24 cellular contexts compared by ENCODE assay signal in the genomic region with DNA sequence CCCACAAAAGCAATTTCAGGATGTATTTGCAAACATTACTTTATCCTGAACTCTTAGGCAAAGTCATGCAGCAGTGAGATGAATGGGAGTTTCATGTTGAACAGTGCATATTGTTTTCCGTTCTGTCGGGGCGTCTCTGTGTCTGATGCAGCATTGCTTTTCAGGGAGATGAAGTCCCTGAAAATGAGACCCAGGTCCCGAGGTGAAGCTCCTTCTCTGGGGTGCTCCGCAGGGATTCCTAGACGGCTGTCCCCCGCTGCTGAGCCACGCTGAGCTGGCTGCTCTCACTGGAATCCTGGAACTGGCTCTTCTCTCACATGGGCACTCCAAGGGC. TPM values are rescaled to one million over a fixed set of nuclear protein-coding genes. Genes with fewer than 3 reads are reported as not detected.
DNase-seq lines count a peak whose midpoint lies in the region; ATAC-seq and TF ChIP-seq lines count a peak whose summit lies in the region.
"Had no signal": no experiment of that assay in that cellular context is flagged by ENCODE, and none has a peak within 500 bp of the region (broad histone marks: within the 10 kb centered on the region; RNA-seq: fewer than 3 reads in every experiment).

No MANE protein-coding gene starts in this region.

- CTCF ChIA-PET in PC-3 (lab: Charles Lee): interaction anchor here (0.6 kb wide), 2 partner anchors 108 to 296 kb away, joined by 3 to 5 read pairs; no protein-coding TSS in a partner anchor

- H3K27me3 Mint-ChIP-seq in activated CD4-positive, alpha-beta T cell treated with anti-CD3 and anti-CD28 coated beads, Interleukin-2, amount 10 ng/mL, durations not matched to agents 24 days and 14 days: no peaks in the 10 kb centered on the region
- H3K27me3 Mint-ChIP-seq in CD14-positive monocyte (ENCODE audit: low read depth in 3 of 3) (peaks cover 0 to 2% (median 0%) of the 10 kb centered on the region in 3 donors), nephron progenitor cell (ENCODE audit: low read depth, poor library complexity) (peaks cover 19% of the 10 kb centered on the region)
- no peaks in the 10 kb centered on the region for H3K27me3 Mint-ChIP-seq in activated naive CD8-positive, alpha-beta T cell

- H3K36me3 Mint-ChIP-seq in activated CD4-positive, alpha-beta T cell treated with anti-CD3 and anti-CD28 coated beads, Interleukin-2, amount 10 ng/mL, durations not matched to agents 24 days and 14 days (ENCODE audit: low read depth): no peaks in the 10 kb centered on the region
- H3K36me3 Mint-ChIP-seq in CD14-positive monocyte: peaks cover 0 to 2% of the 10 kb centered on the region in 2 donors
- H3K36me3 Mint-ChIP-seq in activated naive CD8-positive, alpha-beta T cell: no peaks in the 10 kb centered on the region
- H3K36me3 Mint-ChIP-seq in nephron progenitor cell (ENCODE audit: low read depth): no peaks in the 10 kb centered on the region
- H3K36me3 Mint-ChIP-seq: mesothelial cell of epicardium, natural killer cell had no signal

- H3K27ac Mint-ChIP-seq in activated CD4-positive, alpha-beta T cell treated with anti-CD3 and anti-CD28 coated beads, Interleukin-2, amount 10 ng/mL, durations not matched to agents 24 days and 14 days: peak overlapping the region; percentile 96
- H3K27ac Mint-ChIP-seq in CD14-positive monocyte (peak overlapping the region; percentile 99 to 100 (median 100)), nephron progenitor cell (peak overlapping the region; percentile 31)
- peak overlapping the region; percentile 97 for H3K27ac Mint-ChIP-seq in activated naive CD8-positive, alpha-beta T cell
- H3K27ac Mint-ChIP-seq: mesothelial cell of epicardium had no signal

- POLR2A ChIA-PET in PC-3 (lab: Charles Lee; ENCODE audit: unreplicated experiment): no interaction called here

- no peak overlapping the region for H3K27ac ChIP-seq in PC-3 (ENCODE audit: low read length)
- H3K27ac ChIP-seq in testis: no peak overlapping the region
- H3K27ac ChIP-seq: SK-N-MC, suprapubic skin had no signal

- H3K27me3 ChIP-seq in PC-3 (ENCODE audit: low read length): no peaks in the 10 kb centered on the region
- H3K27me3 ChIP-seq in testis: no peaks in the 10 kb centered on the region
- H3K27me3 ChIP-seq: suprapubic skin, vagina had no signal

- DNase-seq in activated CD4-positive, alpha-beta T cell treated with anti-CD3 and anti-CD28 coated beads, Interleukin-2, amount 10 ng/mL, durations not matched to agents 24 days and 14 days: no peak
- no peak for DNase-seq in activated CD4-positive, alpha-beta T cell treated with anti-CD3 and anti-CD28 coated beads, Interleukin-2, amount 50 U/mL, for 1 hour
- DNase-seq in CD14-positive monocyte (ENCODE audit: low spot score): no peak
- no peak for DNase-seq in nephron progenitor cell
- no peak for DNase-seq in PC-3
- DNase-seq in testis: no peak
- DNase-seq: activated CD4-positive, CD25-positive, alpha-beta regulatory T cell treated with anti-CD3 and anti-CD28 coated beads, Interleukin-2, amount 50 U/mL, for 72 hours; activated effector memory CD4-positive, alpha-beta T cell treated with Interleukin-2 at 50 U/mL for 16 hours; AML-193; amniotic stem cell; DMS79; GDM1; left ventricle myocardium inferior; natural killer cell; NCI-H446 treated with DMSO at 0.1 percent for 48 hours; NCI-H82; stimulated activated CD4-positive, alpha-beta T cell treated with anti-CD3 and anti-CD28 coated beads, Interleukin-2, amount 100 ng/mL, for 24 hours; T-helper 2 cell had no signal

- H3K9me3 Mint-ChIP-seq in activated CD4-positive, alpha-beta T cell treated with anti-CD3 and anti-CD28 coated beads, Interleukin-2, amount 10 ng/mL, durations not matched to agents 24 days and 14 days: no peaks in the 10 kb centered on the region
- peaks cover 0 to 2% (median 0%) of the 10 kb centered on the region in 7 donors for H3K9me3 Mint-ChIP-seq in CD14-positive monocyte
- H3K9me3 Mint-ChIP-seq in activated naive CD8-positive, alpha-beta T cell (ENCODE audit: low read depth): no peaks in the 10 kb centered on the region
- H3K9me3 Mint-ChIP-seq in nephron progenitor cell: peaks cover 10% of the 10 kb centered on the region
- H3K9me3 Mint-ChIP-seq: natural killer cell had no signal

- no peaks in the 10 kb centered on the region for H4K20me1 ChIP-seq in PC-3 (ENCODE audit: low read length)

- H3K36me3 ChIP-seq in PC-3 (ENCODE audit: low read depth, low read length): no peaks in the 10 kb centered on the region
- no peaks in the 10 kb centered on the region for H3K36me3 ChIP-seq in testis (ENCODE audit: low read depth, missing control alignments)
- H3K36me3 ChIP-seq: left ventricle myocardium inferior, suprapubic skin, vagina had no signal

- H3K4me1 ChIP-seq in PC-3 (ENCODE audit: insufficient read depth, low read length) (peaks cover 21% of the 10 kb centered on the region), testis (no peaks in the 10 kb centered on the region)

- H3K9me3 ChIP-seq in PC-3 (ENCODE audit: low read length): no peaks in the 10 kb centered on the region
- H3K9me3 ChIP-seq in testis: no peaks in the 10 kb centered on the region
- H3K9me3 ChIP-seq: left ventricle myocardium inferior, suprapubic skin, vagina had no signal

- no peak for TF ChIP-seq CTCF in CD14-positive monocyte (IDR thresholded peaks at IDR 0.05)
- TF ChIP-seq CTCF in nephron progenitor cell (IDR thresholded peaks at IDR 0.05): no peak
- no peak for TF ChIP-seq CTCF in PC-3 (conservative IDR thresholded peaks at IDR 0.05; ENCODE audit: low read depth, low read length)
- TF ChIP-seq CTCF in testis (IDR thresholded peaks at IDR 0.05): no peak

- peaks cover 4% of the 10 kb centered on the region for H3F3A ChIP-seq in PC-3 (ENCODE audit: low read length, unreplicated experiment)

- H2AFZ ChIP-seq in PC-3 (ENCODE audit: low read length): no peak overlapping the region

- TF ChIP-seq POLR2A in testis (IDR thresholded peaks at IDR 0.05): no peak

- H3K9ac ChIP-seq in PC-3 (ENCODE audit: low read length): no peak overlapping the region

- no TSS peak for BruUV-seq in PC-3 (replicated peaks; lab: Mats Ljungman, UMichigan)

- no peaks in the 10 kb centered on the region for H3K9me2 ChIP-seq in PC-3 (replicated peaks; ENCODE audit: low read length)

- intact Hi-C loops in activated CD4-positive, alpha-beta T cell treated with anti-CD3 and anti-CD28 coated beads, Interleukin-2, amount 10 ng/mL, durations not matched to agents 24 days and 14 days (cut with micrococcal nuclease): loop anchor here (2.0 kb wide), 1 partner anchor 26 kb away; no protein-coding TSS in a partner anchor
- intact Hi-C loops in CD14-positive monocyte (cut with micrococcal nuclease): loop anchor here (2.0 kb wide), 2 partner anchors 26 to 30 kb away; no protein-coding TSS in a partner anchor
- intact Hi-C loops in PC-3 (cut with micrococcal nuclease): no loop called here
- intact Hi-C loops in testis (cut with DNase I; ENCODE audit: low total_unique reads): no loop called here

- peaks cover 27% of the 10 kb centered on the region for H3K4me1 Mint-ChIP-seq in activated CD4-positive, alpha-beta T cell treated with anti-CD3 and anti-CD28 coated beads, Interleukin-2, amount 10 ng/mL, durations not matched to agents 24 days and 14 days
- H3K4me1 Mint-ChIP-seq in CD14-positive monocyte (peaks cover 49% of the 10 kb centered on the region), nephron progenitor cell (peaks cover 25% of the 10 kb centered on the region)
- peaks cover 47% of the 10 kb centered on the region for H3K4me1 Mint-ChIP-seq in activated naive CD8-positive, alpha-beta T cell (ENCODE audit: low read depth)
- H3K4me1 Mint-ChIP-seq: mesothelial cell of epicardium had no signal

- H3K4me3 ChIP-seq in PC-3 (ENCODE audit: low read length): no peak overlapping the region
- no peak overlapping the region for H3K4me3 ChIP-seq in testis
- H3K4me3 ChIP-seq: left ventricle myocardium inferior, SK-N-MC, suprapubic skin, vagina had no signal

- no peak overlapping the region for H3K4me2 ChIP-seq in PC-3 (ENCODE audit: low read length)

- WGBS in testis, 2 donors: 88 to 89% methylated on average over 8 of the region's 8 CpGs

- peak overlapping the region; percentile 41 for H3K4me3 Mint-ChIP-seq in activated CD4-positive, alpha-beta T cell treated with anti-CD3 and anti-CD28 coated beads, Interleukin-2, amount 10 ng/mL, durations not matched to agents 24 days and 14 days
- H3K4me3 Mint-ChIP-seq in CD14-positive monocyte: peak overlapping the region; percentile 51 to 76
- peak overlapping the region; percentile 85 for H3K4me3 Mint-ChIP-seq in activated naive CD8-positive, alpha-beta T cell
- H3K4me3 Mint-ChIP-seq in nephron progenitor cell: no peak overlapping the region
- H3K4me3 Mint-ChIP-seq: mesothelial cell of epicardium, natural killer cell had no signal

- ATAC-seq in PC-3: no peak
- ATAC-seq in HG02938 (IDR thresholded peaks at IDR 0.05; ENCODE audit: unreplicated experiment): no peak
- ATAC-seq: natural killer cell had no signal

- no peaks in the 10 kb centered on the region for H3K79me2 ChIP-seq in PC-3 (ENCODE audit: low read length)

RNA-seq across cellular contexts. Expression of a gene that starts 31.1 kb away (rescaled TPM):
- 35.6 and 40.5 TPM in 2 replicates for total RNA-seq in activated CD4-positive, alpha-beta T cell treated with anti-CD3 and anti-CD28 coated beads, Interleukin-2, amount 10 ng/mL, durations not matched to agents 24 days and 14 days
- 100 to 1,000 TPM in 1 of 2 donors, 1 to 10 TPM in 1; 7.7 to 323 TPM for polyA plus RNA-seq in CD14-positive monocyte
- total RNA-seq in PC-3 (2014; rRNA removed): 153 and 174 TPM in 2 replicates
- 10 to 100 TPM; 31.2 to 53.1 TPM for total RNA-seq in testis
- polyA plus RNA-seq in testis (ENCODE audit: insufficient read depth, low read depth, low replicate concordance): 94.2 TPM

RNA-seq across cellular contexts. Expression of a gene that starts 44.6 kb away (rescaled TPM):
- total RNA-seq in activated CD4-positive, alpha-beta T cell treated with anti-CD3 and anti-CD28 coated beads, Interleukin-2, amount 10 ng/mL, durations not matched to agents 24 days and 14 days: 0.09 TPM in 1 of 2 replicates, not detected in the other
- polyA plus RNA-seq in CD14-positive monocyte (under 1 TPM; 0.17 to 0.48 TPM), testis (ENCODE audit: insufficient read depth, low read depth, low replicate concordance) (68.3 TPM)
- total RNA-seq in PC-3 (2014; rRNA removed) (not detected in 2 replicates), testis (10 to 100 TPM; 83.7 to 86.2 TPM)

Comparison
In these comparisons a context has a peak if more than half of its experiments do, and no peak if none do; other contexts are left out.
1. H3K27ac Mint-ChIP-seq: peak in every context shown above with its lines; median percentile 100 in CD14-positive monocyte; 97 in activated naive CD8-positive, alpha-beta T cell; 96 in activated CD4-positive, alpha-beta T cell treated with anti-CD3 and anti-CD28 coated beads, Interleukin-2, amount 10 ng/mL, durations not matched to agents 24 days and 14 days; 31 in nephron progenitor cell.
2. RNA of a gene that starts 44.6 kb away (total RNA-seq): 83.7 to 86.2 TPM in testis; 0.09 TPM in activated CD4-positive, alpha-beta T cell treated with anti-CD3 and anti-CD28 coated beads, Interleukin-2, amount 10 ng/mL, durations not matched to agents 24 days and 14 days and not detected in PC-3; every median in the first group is over 10 times any median in the second.
3. intact Hi-C loops: an anchor here in activated CD4-positive, alpha-beta T cell treated with anti-CD3 and anti-CD28 coated beads, Interleukin-2, amount 10 ng/mL, durations not matched to agents 24 days and 14 days (2.0 kb wide) and CD14-positive monocyte (2.0 kb wide); none called in PC-3 and testis.